ENCODE assay signal across 16 cellular contexts in genomic region chr21:15408089-15408488, GRCh38.
DNase-seq lines count a peak whose midpoint lies in the region; ATAC-seq and TF ChIP-seq lines count a peak whose summit lies in the region.
"Had no signal": no experiment of that assay in that cellular context is flagged by ENCODE, and none has a peak within 500 bp of the region (broad histone marks: within the 10 kb centered on the region; RNA-seq: fewer than 3 reads in every experiment).

No MANE protein-coding gene starts in this region.

- ATAC-seq in GM19395 (IDR thresholded peaks at IDR 0.05; ENCODE audit: unreplicated experiment) (peak; percentile 89), HG02798 (IDR thresholded peaks at IDR 0.05; ENCODE audit: poor library complexity, unreplicated experiment) (peak; percentile 93), HG03521 (IDR thresholded peaks at IDR 0.05; ENCODE audit: unreplicated experiment) (peak; percentile 90), HG02759 (IDR thresholded peaks at IDR 0.05; ENCODE audit: unreplicated experiment) (no peak)
- ATAC-seq: gastroesophageal sphincter, HCT116 had no signal

- H3K4me1 Mint-ChIP-seq in activated T-helper 1 cell treated with anti-CD3 and anti-CD28 coated beads, Interleukin-12 subunit alpha, Interleukin-12 subunit beta, Interleukin-2, Interleukin-4 antibody, amounts not matched to agents 30 ng/mL and 10 ng/mL and 1 ng/mL, durations not matched to agents 14 hours and 24 hours and 36 hours (ENCODE audit: low read depth), result no peaks in the 10 kb centered on the region

- CTCF ChIA-PET in SK-N-SH (lab: Yijun Ruan, JAX), result interaction anchor here (1.6 kb wide), 1 partner anchor 184 kb away, joined by 3 read pairs; no protein-coding TSS in a partner anchor

- no peak overlapping the region for H3K27ac ChIP-seq in SK-N-SH (ENCODE audit: low read depth in 2 of 2, low read length in 1 of 2)
- H3K27ac ChIP-seq: gastroesophageal sphincter, RWPE1 had no signal

- no peaks in the 10 kb centered on the region for H3K9me2 ChIP-seq in SK-N-SH

- no peak for TF ChIP-seq EP300 in SK-N-SH (IDR thresholded peaks at IDR 0.05; ENCODE audit: borderline replicate concordance in 1 of 2, low read depth in 1 of 2, low read length in 1 of 2)

- intact Hi-C loops in activated T-helper 1 cell treated with anti-CD3 and anti-CD28 coated beads, Interleukin-12 subunit alpha, Interleukin-12 subunit beta, Interleukin-2, Interleukin-4 antibody, amounts not matched to agents 30 ng/mL and 10 ng/mL and 1 ng/mL, durations not matched to agents 14 hours and 24 hours and 36 hours (cut with micrococcal nuclease), result no loop called here

- TF ChIP-seq CTCF in GM13976 (IDR thresholded peaks at IDR 0.05; ENCODE audit: borderline replicate concordance, control extremely low read depth, extremely low read depth, insufficient read depth, missing control alignments) (no peak), SK-N-SH (IDR thresholded peaks at IDR 0.05) (no peak)

- H3K9me3 Mint-ChIP-seq in activated T-helper 1 cell treated with anti-CD3 and anti-CD28 coated beads, Interleukin-12 subunit alpha, Interleukin-12 subunit beta, Interleukin-2, Interleukin-4 antibody, amounts not matched to agents 30 ng/mL and 10 ng/mL and 1 ng/mL, durations not matched to agents 14 hours and 24 hours and 36 hours, result peaks cover 16% of the 10 kb centered on the region

- H4K20me1 ChIP-seq in SK-N-SH (ENCODE audit: insufficient read depth), result no peaks in the 10 kb centered on the region

- no peaks in the 10 kb centered on the region for H3K27me3 ChIP-seq in SK-N-SH (ENCODE audit: insufficient read depth)
- H3K27me3 ChIP-seq: gastroesophageal sphincter had no signal

- H3K27ac Mint-ChIP-seq in activated T-helper 1 cell treated with anti-CD3 and anti-CD28 coated beads, Interleukin-12 subunit alpha, Interleukin-12 subunit beta, Interleukin-2, Interleukin-4 antibody, amounts not matched to agents 30 ng/mL and 10 ng/mL and 1 ng/mL, durations not matched to agents 14 hours and 24 hours and 36 hours, result no peak overlapping the region

- no peaks in the 10 kb centered on the region for H3K79me2 ChIP-seq in SK-N-SH (ENCODE audit: insufficient read depth)

- TF ChIP-seq RAD21 in SK-N-SH (IDR thresholded peaks at IDR 0.05; ENCODE audit: low read length), result no peak

- POLR2A ChIA-PET in SK-N-SH (lab: Yijun Ruan, JAX), result no interaction called here

- H3K27me3 Mint-ChIP-seq in activated T-helper 1 cell treated with anti-CD3 and anti-CD28 coated beads, Interleukin-12 subunit alpha, Interleukin-12 subunit beta, Interleukin-2, Interleukin-4 antibody, amounts not matched to agents 30 ng/mL and 10 ng/mL and 1 ng/mL, durations not matched to agents 14 hours and 24 hours and 36 hours (ENCODE audit: insufficient read depth), result no peaks in the 10 kb centered on the region

- H2AFZ ChIP-seq in SK-N-SH (ENCODE audit: low read depth), result no peak overlapping the region

- H3K4me3 ChIP-seq in SK-N-SH (ENCODE audit: low read depth in 2 of 2, low read length in 1 of 2), result no peak overlapping the region
- H3K4me3 ChIP-seq: gastroesophageal sphincter had no signal

- H3K4me1 ChIP-seq in SK-N-SH (ENCODE audit: control insufficient read depth in 1 of 2, insufficient read depth in 2 of 2, low read depth in 1 of 2, low read length in 1 of 2), result no peaks in the 10 kb centered on the region
- H3K4me1 ChIP-seq: gastroesophageal sphincter had no signal

- H3K36me3 Mint-ChIP-seq in activated T-helper 1 cell treated with anti-CD3 and anti-CD28 coated beads, Interleukin-12 subunit alpha, Interleukin-12 subunit beta, Interleukin-2, Interleukin-4 antibody, amounts not matched to agents 30 ng/mL and 10 ng/mL and 1 ng/mL, durations not matched to agents 14 hours and 24 hours and 36 hours (ENCODE audit: low read depth), result no peaks in the 10 kb centered on the region

- no peaks in the 10 kb centered on the region for H3K9me3 ChIP-seq in SK-N-SH

- 20% methylated on average over 2 of the region's 2 CpGs for WGBS in SK-N-SH (ENCODE audit: low lambda C conversion rate)

- H3K4me3 Mint-ChIP-seq in activated T-helper 1 cell treated with anti-CD3 and anti-CD28 coated beads, Interleukin-12 subunit alpha, Interleukin-12 subunit beta, Interleukin-2, Interleukin-4 antibody, amounts not matched to agents 30 ng/mL and 10 ng/mL and 1 ng/mL, durations not matched to agents 14 hours and 24 hours and 36 hours, result no peak overlapping the region

- DNase-seq in GM13976 (ENCODE audit: low spot score), result peak; percentile 26
- no peak for DNase-seq in hippocampal formation (lab: John Stamatoyannopoulos, UW)
- DNase-seq in SK-N-SH, result no peak
- DNase-seq in activated T-helper 1 cell treated with anti-CD3 and anti-CD28 coated beads, Interleukin-12 subunit alpha, Interleukin-12 subunit beta, Interleukin-2, Interleukin-4 antibody, amounts not matched to agents 30 ng/mL and 10 ng/mL and 1 ng/mL, durations not matched to agents 14 hours and 24 hours and 36 hours (ENCODE audit: low spot score), result no peak
- DNase-seq: activated naive CD4-positive, alpha-beta T cell treated with anti-CD3 and anti-CD28 coated beads, Interleukin-2, amount 50 U/mL, for 16 hours; effector memory CD4-positive, alpha-beta T cell; NCI-H1105 treated with DMSO at 0.1 percent for 48 hours; NCI-H524 treated with DMSO at 0.1 percent for 48 hours; stimulated activated CD4-positive, alpha-beta T cell treated with anti-CD3 and anti-CD28 coated beads, Interleukin-1b, Interleukin-23, amount 100 ng/mL, for 48 hours had no signal

- in situ Hi-C loops in GM13976 (cut with MboI; ENCODE audit: low sequenced_read_pairs, unreplicated experiment), result no loop called here

- H3F3A ChIP-seq in SK-N-SH (replicated peaks; ENCODE audit: insufficient read depth), result no peaks in the 10 kb centered on the region

- H3K4me2 ChIP-seq in SK-N-SH, result no peak overlapping the region

- no peak overlapping the region for H3K9ac ChIP-seq in SK-N-SH

- H3K36me3 ChIP-seq in SK-N-SH (replicated peaks in 1 of 2; ENCODE audit: control insufficient read depth in 1 of 2, insufficient read depth in 2 of 2, low read length in 1 of 2), result no peaks in the 10 kb centered on the region
- H3K36me3 ChIP-seq: gastroesophageal sphincter had no signal

TF ChIP-seq in SK-N-SH, 30 proteins besides CTCF, POLR2A, EP300 and RAD21 (continues in another document):
- TF ChIP-seq NRF1 (IDR thresholded peaks at IDR 0.05; ENCODE audit: low read depth, low read length), result no peak
- no peak for TF ChIP-seq FOXJ3 (CRISPR knock-in tag; IDR thresholded peaks at IDR 0.05)
- TF ChIP-seq FOXM1 (IDR thresholded peaks at IDR 0.05; ENCODE audit: low read depth), result no peak
- no peak for TF ChIP-seq IRF3 (IDR thresholded peaks at IDR 0.05; ENCODE audit: low read depth, low read length)
- TF ChIP-seq ZBTB33 (IDR thresholded peaks at IDR 0.05; ENCODE audit: borderline replicate concordance, low read depth), result no peak
- TF ChIP-seq GABPA (IDR thresholded peaks at IDR 0.05; ENCODE audit: low read depth), result no peak
- no peak for TF ChIP-seq TAF1 (IDR thresholded peaks at IDR 0.05; ENCODE audit: borderline replicate concordance, low read depth, low read length)
- TF ChIP-seq GATA2 (CRISPR knock-in tag; IDR thresholded peaks at IDR 0.05), result no peak
- TF ChIP-seq EZH2phosphoT487 (IDR thresholded peaks at IDR 0.05; ENCODE audit: borderline replicate concordance, low read depth), result no peak
- no peak for TF ChIP-seq SMC3 (IDR thresholded peaks at IDR 0.05; ENCODE audit: low read depth, low read length)
- no peak for TF ChIP-seq MXI1 (IDR thresholded peaks at IDR 0.05; ENCODE audit: low read depth, low read length)
- no peak for TF ChIP-seq TEAD4 (IDR thresholded peaks at IDR 0.05; ENCODE audit: borderline replicate concordance, insufficient read depth)
- no peak for TF ChIP-seq POLR2AphosphoS5 (IDR thresholded peaks at IDR 0.05; ENCODE audit: low read depth, low read length)
- no peak for TF ChIP-seq CHD2 (IDR thresholded peaks at IDR 0.05; ENCODE audit: low read length, partially characterized antibody)
- no peak for TF ChIP-seq FOSL2 (IDR thresholded peaks at IDR 0.05; ENCODE audit: borderline replicate concordance, low read depth)
- no peak for TF ChIP-seq MEF2A (IDR thresholded peaks at IDR 0.05; ENCODE audit: borderline replicate concordance, low read depth)
- TF ChIP-seq MAX (IDR thresholded peaks at IDR 0.05; ENCODE audit: low read depth), result no peak
